Comparison of ENCODE assay signal across 10 cellular contexts in genomic region chr22:37892566-37893338, GRCh38. TPM values are rescaled to one million over a fixed set of nuclear protein-coding genes. Genes with fewer than 3 reads are reported as not detected.
DNase-seq lines count a peak whose midpoint lies in the region; ATAC-seq and TF ChIP-seq lines count a peak whose summit lies in the region.
"Had no signal": no experiment of that assay in that cellular context is flagged by ENCODE, and none has a peak within 500 bp of the region (broad histone marks: within the 10 kb centered on the region; RNA-seq: fewer than 3 reads in every experiment).

No MANE protein-coding gene starts in this region.

- POLR2A ChIA-PET in CD4-positive, alpha-beta memory T cell (lab: Charles Lee; ENCODE audit: partially characterized antibody), result interaction anchor here (0.9 to 1.1 kb wide), 3 partner anchors 11 to 13 kb away, joined by 3 to 6 read pairs (median 4); partner anchors contain the start of gene MICALL1

- H3K18ac ChIP-seq in trophoblast cell (ENCODE audit: low read length), result peak overlapping the region; percentile 81

- peak overlapping the region; percentile 97 for H4K91ac ChIP-seq in trophoblast cell (ENCODE audit: low read depth, low read length)

- H3K4me2 ChIP-seq in trophoblast cell (ENCODE audit: low read length), result no peak overlapping the region

- peaks cover 15 to 32% of the 10 kb centered on the region in 2 donors for H3K36me3 Mint-ChIP-seq in CD4-positive, alpha-beta memory T cell
- H3K36me3 Mint-ChIP-seq in immature natural killer cell, result peaks cover 0 to 19% (median 9%) of the 10 kb centered on the region in 3 donors

- peak overlapping the region; percentile 61 for H3K4ac ChIP-seq in trophoblast cell (ENCODE audit: low read depth, low read length)

- peak overlapping the region; percentile 65 for H3K14ac ChIP-seq in trophoblast cell (ENCODE audit: low read length)

- no CpG with 5 or more reads among the region's 7 CpGs for WGBS in trophoblast cell (ENCODE audit: extremely low coverage, insufficient coverage, insufficient read length)

- H3K79me1 ChIP-seq in trophoblast cell (ENCODE audit: low read length), result peaks cover 54% of the 10 kb centered on the region

- H3K27ac Mint-ChIP-seq in CD4-positive, alpha-beta memory T cell, result peak overlapping the region in 4 of 7 donors; percentile 14 to 32 (median 26)
- peak overlapping the region in 2 of 6 donors; percentile 21 to 53 for H3K27ac Mint-ChIP-seq in immature natural killer cell

- DNase-seq in CD4-positive, alpha-beta memory T cell, result no peak
- DNase-seq in amniotic epithelial cell (ENCODE audit: low read depth) (peak; percentile 11), left ventricle myocardium inferior (peak; percentile 75), trophoblast cell (no peak), immature natural killer cell (no peak), germinal center (ENCODE audit: low spot score) (no peak)
- DNase-seq in stimulated activated CD4-positive, alpha-beta T cell treated with anti-CD3 and anti-CD28 coated beads, Interleukin-12 subunit alpha, Interleukin-12 subunit beta, amount 100 ng/mL, for 4 hours, result no peak
- DNase-seq: activated naive CD4-positive, alpha-beta T cell treated with anti-CD3 and anti-CD28 coated beads, Interleukin-2, amount 50 U/mL, for 16 hours had no signal

- no peak overlapping the region for H3K9ac ChIP-seq in trophoblast cell (ENCODE audit: low read length)

- H3K27ac ChIP-seq in CD4-positive, alpha-beta memory T cell (ENCODE audit: low read depth, low read length), result no peak overlapping the region
- H3K27ac ChIP-seq in left ventricle myocardium inferior (replicated peaks) (peak overlapping the region; percentile 47), trophoblast cell (ENCODE audit: low read depth, low read length) (peak overlapping the region; percentile 96)

- no peaks in the 10 kb centered on the region for H3K9me3 ChIP-seq in CD4-positive, alpha-beta memory T cell (ENCODE audit: control insufficient read depth in 1 of 2, low read length in 2 of 2)
- H3K9me3 ChIP-seq in left ventricle myocardium inferior (replicated peaks) (no peaks in the 10 kb centered on the region), trophoblast cell (ENCODE audit: insufficient read depth, low read depth, low read length) (no peaks in the 10 kb centered on the region)

- peaks cover 18% of the 10 kb centered on the region for H3K79me2 ChIP-seq in trophoblast cell (ENCODE audit: control insufficient read depth, insufficient read depth, low read length, poor library complexity)

- H3K23ac ChIP-seq in trophoblast cell (ENCODE audit: low read length), result no peak overlapping the region

- peak overlapping the region; percentile 58 for H2AFZ ChIP-seq in trophoblast cell (ENCODE audit: insufficient read depth, low read length, poor library complexity)

- H2BK5ac ChIP-seq in trophoblast cell (ENCODE audit: low read depth, low read length, poor library complexity), result peak overlapping the region; percentile 41

- TF ChIP-seq CTCF in left ventricle myocardium inferior (IDR thresholded peaks at IDR 0.05; ENCODE audit: borderline replicate concordance), result no peak

- H2BK120ac ChIP-seq in trophoblast cell (ENCODE audit: insufficient read depth, low read length, poor library complexity), result peak overlapping the region; percentile 99

- H3K27me3 ChIP-seq in CD4-positive, alpha-beta memory T cell (ENCODE audit: insufficient read depth, low read length), result no peaks in the 10 kb centered on the region
- no peaks in the 10 kb centered on the region for H3K27me3 ChIP-seq in left ventricle myocardium inferior (ENCODE audit: low read depth)
- H3K27me3 ChIP-seq in trophoblast cell (ENCODE audit: insufficient read depth, low read length), result no peaks in the 10 kb centered on the region

- intact Hi-C loops in CD4-positive, alpha-beta memory T cell (cut with micrococcal nuclease), result no loop called here
- intact Hi-C loops in left ventricle myocardium inferior (cut with micrococcal nuclease), result loop anchor here (10.0 kb wide), 1 partner anchor 62 kb away; the partner anchor contains the start of genes C22orf23 and POLR2F

- no peak overlapping the region for H3K4me3 Mint-ChIP-seq in CD4-positive, alpha-beta memory T cell
- no peak overlapping the region for H3K4me3 Mint-ChIP-seq in immature natural killer cell
- H3K4me3 Mint-ChIP-seq: natural killer cell treated with Interleukin-12 subunit alpha and Interleukin-12 subunit beta and Interleukin-15 and Interleukin-18, amount 100 ng/mL, for 72 hours had no signal

- H3K4me1 ChIP-seq in CD4-positive, alpha-beta memory T cell (ENCODE audit: insufficient read depth, low read length), result peaks cover 14% of the 10 kb centered on the region
- H3K4me1 ChIP-seq in left ventricle myocardium inferior, result peaks cover 55% of the 10 kb centered on the region
- peaks cover 46 to 49% of the 10 kb centered on the region in 2 experiments for H3K4me1 ChIP-seq in trophoblast cell (ENCODE audit: control insufficient read depth in 1 of 2, insufficient read depth in 2 of 2, low read length in 2 of 2)

- peak overlapping the region; percentile 50 for H4K8ac ChIP-seq in trophoblast cell (ENCODE audit: low read depth, low read length)

- no peak for ATAC-seq in activated CD4-positive, CD25-positive, alpha-beta regulatory T cell treated with anti-CD3 and anti-CD28 coated beads, Interleukin-2, amount 50 U/mL, for 24 hours
- ATAC-seq: natural killer cell treated with Interleukin-12 subunit alpha and Interleukin-12 subunit beta and Interleukin-15 and Interleukin-18, amount 100 ng/mL, for 72 hours had no signal

- H3K4me3 ChIP-seq in CD4-positive, alpha-beta memory T cell (ENCODE audit: low read length in 2 of 2), result no peak overlapping the region
- H3K4me3 ChIP-seq in left ventricle myocardium inferior (no peak overlapping the region), trophoblast cell (ENCODE audit: low read depth, low read length) (no peak overlapping the region)

- no peaks in the 10 kb centered on the region for H3K27me3 Mint-ChIP-seq in CD4-positive, alpha-beta memory T cell
- peaks cover 0 to 1% (median 0%) of the 10 kb centered on the region in 3 donors for H3K27me3 Mint-ChIP-seq in immature natural killer cell (ENCODE audit: low read depth in 3 of 3)
- H3K27me3 Mint-ChIP-seq: natural killer cell treated with Interleukin-12 subunit alpha and Interleukin-12 subunit beta and Interleukin-15 and Interleukin-18, amount 100 ng/mL, for 72 hours had no signal

- CTCF ChIA-PET in CD4-positive, alpha-beta memory T cell (lab: Charles Lee; ENCODE audit: partially characterized antibody), result interaction anchor here (2.0 kb wide), 1 partner anchor 29 kb away, joined by 8 read pairs; no protein-coding TSS in a partner anchor

- peaks cover 25% of the 10 kb centered on the region for H3K36me3 ChIP-seq in CD4-positive, alpha-beta memory T cell (ENCODE audit: insufficient read depth, low read length)
- H3K36me3 ChIP-seq in left ventricle myocardium inferior (peaks cover 32% of the 10 kb centered on the region), trophoblast cell (ENCODE audit: control insufficient read depth in 1 of 2, insufficient read depth in 2 of 2, low read length in 2 of 2) (peaks cover 13 to 30% of the 10 kb centered on the region in 2 experiments)

- peak overlapping the region; percentile 75 for H2AK5ac ChIP-seq in trophoblast cell (ENCODE audit: low read length)

- H3K4me1 Mint-ChIP-seq in CD4-positive, alpha-beta memory T cell, result peaks cover 13 to 35% (median 24%) of the 10 kb centered on the region in 4 donors
- H3K4me1 Mint-ChIP-seq in immature natural killer cell, result peaks cover 14 to 18% of the 10 kb centered on the region in 2 donors

- H2BK12ac ChIP-seq in trophoblast cell (ENCODE audit: low read length), result peak overlapping the region; percentile 74

- H4K12ac ChIP-seq in trophoblast cell (ENCODE audit: low read depth, low read length), result no peak overlapping the region

- no peaks in the 10 kb centered on the region for H3K9me3 Mint-ChIP-seq in CD4-positive, alpha-beta memory T cell
- H3K9me3 Mint-ChIP-seq in immature natural killer cell, result no peaks in the 10 kb centered on the region
- H3K9me3 Mint-ChIP-seq: natural killer cell treated with Interleukin-12 subunit alpha and Interleukin-12 subunit beta and Interleukin-15 and Interleukin-18, amount 100 ng/mL, for 72 hours had no signal

RNA-seq across cellular contexts. Expression of gene MICALL1, which starts 13.3 kb away (rescaled TPM):
- total RNA-seq in CD4-positive, alpha-beta memory T cell, result 10 to 100 TPM; 30.7 to 31.0 TPM
- polyA plus RNA-seq in CD4-positive, alpha-beta memory T cell, result 1 to 10 TPM in 1 of 2 donors, under 1 TPM in 1; 0.77 to 4.4 TPM
- 14.8 TPM for total RNA-seq in left ventricle myocardium inferior
- 103 and 108 TPM in 2 replicates for polyA plus RNA-seq in trophoblast cell (2013)
- polyA plus RNA-seq in immature natural killer cell, result 1 to 10 TPM; 1.3 to 5.8 (median 2.1) TPM

RNA-seq across cellular contexts. Expression of gene EIF3L, which starts 43.5 kb away (rescaled TPM):
- total RNA-seq in CD4-positive, alpha-beta memory T cell, result 100 to 1,000 TPM; 550 to 571 TPM
- polyA plus RNA-seq in CD4-positive, alpha-beta memory T cell, result 100 to 1,000 TPM; 226 to 364 TPM
- 379 TPM for total RNA-seq in left ventricle myocardium inferior
- polyA plus RNA-seq in trophoblast cell (2013), result 550 and 552 TPM in 2 replicates
- 100 to 1,000 TPM; 167 to 215 (median 185) TPM for polyA plus RNA-seq in immature natural killer cell

RNA-seq across cellular contexts. Expression of gene ANKRD54, which starts 48.6 kb away (rescaled TPM):
- total RNA-seq in CD4-positive, alpha-beta memory T cell, result 10 to 100 TPM; 21.6 to 22.7 TPM
- polyA plus RNA-seq in CD4-positive, alpha-beta memory T cell, result 10 to 100 TPM; 11.0 to 13.4 TPM
- total RNA-seq in left ventricle myocardium inferior, result 19.4 TPM
- 12.6 and 12.9 TPM in 2 replicates for polyA plus RNA-seq in trophoblast cell (2013)
- 10 to 100 TPM in 2 of 3 donors, 1 to 10 TPM in 1; 6.2 to 15.8 (median 12.4) TPM for polyA plus RNA-seq in immature natural killer cell

Comparison
In these comparisons a context has a peak if more than half of its experiments do, and no peak if none do; other contexts are left out.
1. DNase-seq: peak in amniotic epithelial cell (single experiment) and left ventricle myocardium inferior (single experiment); none in CD4-positive, alpha-beta memory T cell (0 of 5), trophoblast cell (0 of 2), immature natural killer cell (0 of 3), stimulated activated CD4-positive, alpha-beta T cell treated with anti-CD3 and anti-CD28 coated beads, Interleukin-12 subunit alpha, Interleukin-12 subunit beta, amount 100 ng/mL, for 4 hours (single experiment) and germinal center (single experiment).